7 cellular contexts compared by ENCODE assay signal in genomic region chr4:80036949-80037348, GRCh38. TPM values are rescaled to one million over a fixed set of nuclear protein-coding genes. Genes with fewer than 3 reads are reported as not detected.
DNase-seq lines count a peak whose midpoint lies in the region; ATAC-seq lines count a peak whose summit lies in the region.

No MANE protein-coding gene starts in this region.

- H3K27me3 Mint-ChIP-seq in activated naive CD8-positive, alpha-beta T cell: no peaks in the 10 kb centered on the region
- no peaks in the 10 kb centered on the region for H3K27me3 Mint-ChIP-seq in stimulated activated naive CD8-positive, alpha-beta T cell treated with anti-CD3 and anti-CD28 coated beads, Interleukin-15, amount 100 ng/mL, for 72 hours

- H3K4me1 Mint-ChIP-seq in activated naive CD8-positive, alpha-beta T cell (ENCODE audit: low read depth): peaks cover 27% of the 10 kb centered on the region
- peaks cover 20% of the 10 kb centered on the region for H3K4me1 Mint-ChIP-seq in stimulated activated naive CD8-positive, alpha-beta T cell treated with anti-CD3 and anti-CD28 coated beads, Interleukin-15, amount 100 ng/mL, for 72 hours

- intact Hi-C loops in right cardiac atrium (cut with DNase I): no loop called here

- peaks cover 3% of the 10 kb centered on the region for H3K4me1 ChIP-seq in right cardiac atrium (ENCODE audit: control insufficient read depth, insufficient read depth, low read length)

- H3K27ac ChIP-seq in right cardiac atrium (ENCODE audit: low read length): peak overlapping the region; percentile 58

- ATAC-seq in right cardiac atrium: peak; percentile 83 to 97
- peak; percentile 50 for ATAC-seq in stimulated activated naive CD8-positive, alpha-beta T cell treated with anti-CD3 and anti-CD28 coated beads, Interleukin-15, amount 100 ng/mL, for 72 hours
- ATAC-seq in HG02571 (IDR thresholded peaks at IDR 0.05; ENCODE audit: unreplicated experiment): no peak

- peak overlapping the region; percentile 84 for H3K27ac Mint-ChIP-seq in activated naive CD8-positive, alpha-beta T cell
- H3K27ac Mint-ChIP-seq in stimulated activated naive CD8-positive, alpha-beta T cell treated with anti-CD3 and anti-CD28 coated beads, Interleukin-15, amount 100 ng/mL, for 72 hours: peak overlapping the region; percentile 78 to 95

- peak overlapping the region; percentile 36 for H3K4me3 ChIP-seq in right cardiac atrium (ENCODE audit: low read length)

- peaks cover 22% of the 10 kb centered on the region for H3K36me3 Mint-ChIP-seq in activated naive CD8-positive, alpha-beta T cell

- H3K27me3 ChIP-seq in right cardiac atrium (ENCODE audit: control insufficient read depth, insufficient read depth): no peaks in the 10 kb centered on the region

- 2% methylated on average over 1 of the region's 1 CpG for WGBS in right cardiac atrium

- H3K9me3 ChIP-seq in right cardiac atrium (ENCODE audit: control insufficient read depth, low read length): no peaks in the 10 kb centered on the region

- H3K9me3 Mint-ChIP-seq in activated naive CD8-positive, alpha-beta T cell (ENCODE audit: low read depth): no peaks in the 10 kb centered on the region
- H3K9me3 Mint-ChIP-seq in stimulated activated naive CD8-positive, alpha-beta T cell treated with anti-CD3 and anti-CD28 coated beads, Interleukin-15, amount 100 ng/mL, for 72 hours: no peaks in the 10 kb centered on the region

- H3K4me3 Mint-ChIP-seq in activated naive CD8-positive, alpha-beta T cell: peak overlapping the region; percentile 49
- H3K4me3 Mint-ChIP-seq in stimulated activated naive CD8-positive, alpha-beta T cell treated with anti-CD3 and anti-CD28 coated beads, Interleukin-15, amount 100 ng/mL, for 72 hours: peak overlapping the region; percentile 65 to 75

- peak; percentile 11 for DNase-seq in HS-27A (ENCODE audit: low read depth)
- no peak for DNase-seq in right cardiac atrium
- no peak for DNase-seq in stimulated activated naive CD8-positive, alpha-beta T cell treated with anti-CD3 and anti-CD28 coated beads, Interleukin-15, amount 100 ng/mL, for 72 hours
- no peak for DNase-seq in effector CD8-positive, alpha-beta T cell (lab: John Stamatoyannopoulos, UW)
- no peak for DNase-seq in NAMALWA (ENCODE audit: low spot score)

RNA-seq across cellular contexts. Expression of gene ANTXR2, which starts 36.1 kb away (rescaled TPM):
- total RNA-seq in right cardiac atrium: 10 to 100 TPM; 38.6 to 51.4 (median 46.7) TPM
- polyA plus RNA-seq in right cardiac atrium: 13.5 TPM
